ENCODE assay signal across 24 cellular contexts in genomic region chr9:107954303-107954702, GRCh38.
A peak's percentile ranks its signal among the peaks of the same experiment; 100 is the strongest.
DNase-seq lines count a peak whose midpoint lies in the region; ATAC-seq and TF ChIP-seq lines count a peak whose summit lies in the region.
"Had no signal": no experiment of that assay in that cellular context is flagged by ENCODE, and none has a peak within 500 bp of the region (broad histone marks: within the 10 kb centered on the region; RNA-seq: fewer than 3 reads in every experiment).

No MANE protein-coding gene starts in this region.

- ATAC-seq in gastroesophageal sphincter (peak; percentile 76), lower lobe of right lung (peak; percentile 46 to 73), GM19023 (IDR thresholded peaks at IDR 0.05; ENCODE audit: unreplicated experiment) (no peak)
- ATAC-seq in activated T-cell treated with anti-CD3 and anti-CD28 coated beads, Interleukin-2, amount 50 U/mL, for 72 hours (replicated peaks in 1 of 2): no peak
- ATAC-seq: A549, SK-N-SH treated with all-trans-retinoic acid at 6 μM for 48 hours had no signal

- no peak overlapping the region for H3K27ac Mint-ChIP-seq in activated T-cell treated with anti-CD3 and anti-CD28 coated beads, Interleukin-2, amount 50 U/mL, for 72 hours
- H3K27ac Mint-ChIP-seq: CD4-positive, alpha-beta T cell; H9 had no signal

- intact Hi-C loops in lower lobe of right lung (cut with DNase I): no loop called here

- H3K4me1 ChIP-seq in gastroesophageal sphincter: no peaks in the 10 kb centered on the region
- H3K4me1 ChIP-seq in lower lobe of right lung: no peaks in the 10 kb centered on the region
- H3K4me1 ChIP-seq in tibial nerve: no peaks in the 10 kb centered on the region
- H3K4me1 ChIP-seq: A549, BE2C had no signal

- no peaks in the 10 kb centered on the region for H3K36me3 Mint-ChIP-seq in activated T-cell treated with anti-CD3 and anti-CD28 coated beads, Interleukin-2, amount 50 U/mL, for 72 hours (ENCODE audit: insufficient read depth in 2 of 2)

- no peaks in the 10 kb centered on the region for H3K27me3 ChIP-seq in gastroesophageal sphincter
- H3K27me3 ChIP-seq in lower lobe of right lung (ENCODE audit: low read depth): no peaks in the 10 kb centered on the region
- no peaks in the 10 kb centered on the region for H3K27me3 ChIP-seq in tibial nerve
- H3K27me3 ChIP-seq: BE2C had no signal

- no peak overlapping the region for H3K4me3 Mint-ChIP-seq in activated T-cell treated with anti-CD3 and anti-CD28 coated beads, Interleukin-2, amount 50 U/mL, for 72 hours
- H3K4me3 Mint-ChIP-seq: CD4-positive, alpha-beta T cell; H9 had no signal

- H3K36me3 ChIP-seq in gastroesophageal sphincter (no peaks in the 10 kb centered on the region), lower lobe of right lung (no peaks in the 10 kb centered on the region), tibial nerve (no peaks in the 10 kb centered on the region)
- H3K36me3 ChIP-seq: BE2C had no signal

- H3K27ac ChIP-seq in gastroesophageal sphincter (no peak overlapping the region), lower lobe of right lung (no peak overlapping the region), tibial nerve (no peak overlapping the region)
- H3K27ac ChIP-seq: A549, PC-9 had no signal

- WGBS in gastroesophageal sphincter (ENCODE audit: low coverage in 1 of 2), 2 donors: 83 to 86% methylated on average over 4 to 6 of the region's 6 CpGs
- WGBS in tibial nerve, 2 donors: 86 to 89% methylated on average over 6 of the region's 6 CpGs

- peaks cover 0 to 8% (median 0%) of the 10 kb centered on the region in 3 donors for H3K9me3 ChIP-seq in gastroesophageal sphincter
- peaks cover 5% of the 10 kb centered on the region for H3K9me3 ChIP-seq in lower lobe of right lung
- peaks cover 0 to 23% (median 3%) of the 10 kb centered on the region in 4 donors for H3K9me3 ChIP-seq in tibial nerve
- H3K9me3 ChIP-seq: BE2C had no signal

- TF ChIP-seq POLR2A in gastroesophageal sphincter (IDR thresholded peaks at IDR 0.05) (no peak), tibial nerve (IDR thresholded peaks at IDR 0.05) (no peak)

- H3K4me3 ChIP-seq in gastroesophageal sphincter: no peak overlapping the region
- H3K4me3 ChIP-seq in lower lobe of right lung: no peak overlapping the region
- no peak overlapping the region for H3K4me3 ChIP-seq in tibial nerve
- H3K4me3 ChIP-seq: A549, PC-9 had no signal

- no peak for TF ChIP-seq CTCF in gastroesophageal sphincter (IDR thresholded peaks at IDR 0.05)
- TF ChIP-seq CTCF in lower lobe of right lung (IDR thresholded peaks at IDR 0.05): no peak
- no peak for TF ChIP-seq CTCF in tibial nerve (IDR thresholded peaks at IDR 0.05)

- H3K27me3 Mint-ChIP-seq in activated T-cell treated with anti-CD3 and anti-CD28 coated beads, Interleukin-2, amount 50 U/mL, for 72 hours (ENCODE audit: low read depth): no peaks in the 10 kb centered on the region
- H3K27me3 Mint-ChIP-seq: CD4-positive, alpha-beta T cell had no signal

- no peak for TF ChIP-seq EP300 in gastroesophageal sphincter (IDR thresholded peaks at IDR 0.05)
- peak; percentile 62 to 82 for TF ChIP-seq EP300 in tibial nerve (IDR thresholded peaks at IDR 0.05)

- no peaks in the 10 kb centered on the region for H3K4me1 Mint-ChIP-seq in activated T-cell treated with anti-CD3 and anti-CD28 coated beads, Interleukin-2, amount 50 U/mL, for 72 hours (ENCODE audit: low read depth)
- H3K4me1 Mint-ChIP-seq: H9 had no signal

- DNase-seq in CD1c-positive myeloid dendritic cell (ENCODE audit: extremely low spot score): peak; percentile 50
- DNase-seq in lower lobe of right lung: no peak
- DNase-seq in tibial nerve (ENCODE audit: low spot score in 2 of 2): peak in 1 of 2 donors; percentile 35
- no peak for DNase-seq in H4 (ENCODE audit: low spot score)
- DNase-seq in activated T-cell treated with anti-CD3 and anti-CD28 coated beads, Interleukin-2, amount 50 U/mL, for 72 hours: no peak
- DNase-seq: BE2C; CD4-positive, alpha-beta T cell; COR-L47; DMS79; H9; KBM-7; MM.1S; NCI-H1048; NCI-H1417 treated with DMSO at 0.1 percent for 48 hours; NCI-H1930; NCI-H2227 treated with DMSO at 0.1 percent for 48 hours; NCI-H510A; NCI-H748 treated with DMSO at 0.1 percent for 48 hours; PC-9; RPMI8226 had no signal

- peaks cover 6 to 8% of the 10 kb centered on the region in 2 donors for H3K9me3 Mint-ChIP-seq in activated T-cell treated with anti-CD3 and anti-CD28 coated beads, Interleukin-2, amount 50 U/mL, for 72 hours

Comparison
In these comparisons a context has a peak if more than half of its experiments do, and no peak if none do; other contexts are left out.
1. ATAC-seq: peak in gastroesophageal sphincter (single experiment) and lower lobe of right lung (2 of 2); none in GM19023 (single experiment) and activated T-cell treated with anti-CD3 and anti-CD28 coated beads, Interleukin-2, amount 50 U/mL, for 72 hours (0 of 2).